25 cellular contexts compared by ENCODE assay signal in genomic region chr9:68953771-68954170, GRCh38.
"Had no signal": no experiment of that assay in that cellular context is flagged by ENCODE, and none has a peak within 500 bp of the region (broad histone marks: within the 10 kb centered on the region; RNA-seq: fewer than 3 reads in every experiment).

No MANE protein-coding gene starts in this region.

- DNase-seq: activated CD4-positive, alpha-beta T cell treated with anti-CD3 and anti-CD28 coated beads, Interleukin-2, amount 10 ng/mL, durations not matched to agents 7 days and 5 days; activated CD4-positive, alpha-beta T cell treated with anti-CD3 and anti-CD28 coated beads, Interleukin-2, amount 50 U/mL, for 48 hours; activated CD4-positive, CD25-positive, alpha-beta regulatory T cell; activated CD8-positive, alpha-beta T cell treated with anti-CD3 and anti-CD28 coated beads, Interleukin-2, amount 10 ng/mL, durations not matched to agents 7 days and 5 days; activated gamma-delta T cell treated with Interleukin-2 at 50 U/mL for 16 hours; activated naive CD4-positive, alpha-beta T cell treated with anti-CD3 and anti-CD28 coated beads, Interleukin-2, amount 10 ng/mL, durations not matched to agents 7 days and 5 days; activated T-cell treated with anti-CD3 and anti-CD28 coated beads, Interleukin-2, amount 50 U/mL, for 24 hours; amygdala; NCI-H1105; NCI-H1417 treated with DMSO at 0.1 percent for 48 hours; NCI-H1930; NCI-H2081 treated with DMSO at 0.1 percent for 48 hours; NCI-H226; NCI-H446 treated with DMSO at 0.1 percent for 48 hours; NK-92 treated with Interleukin-12 subunit alpha and Interleukin-12 subunit beta, amount 100 ng/mL, for 24 hours; PC-9; SIG-M5; SW 1271; T-helper 1 cell; T-helper 2 cell; T-helper 9 cell; WERI-Rb-1 had no signal

- H3K36me3 ChIP-seq: ascending aorta, cardiac muscle cell, WERI-Rb-1 had no signal

- H3K9me3 ChIP-seq: ascending aorta had no signal

- H3K27me3 ChIP-seq: ascending aorta, cardiac muscle cell had no signal

- ATAC-seq: activated CD8-positive, alpha-beta T cell treated with anti-CD3 and anti-CD28 coated beads, Interleukin-2, amount 10 ng/mL, durations not matched to agents 7 days and 5 days; Right ventricle myocardium inferior had no signal

- H3K4me3 ChIP-seq: ascending aorta, cardiac muscle cell, PC-9 had no signal
